In the genomic region with DNA sequence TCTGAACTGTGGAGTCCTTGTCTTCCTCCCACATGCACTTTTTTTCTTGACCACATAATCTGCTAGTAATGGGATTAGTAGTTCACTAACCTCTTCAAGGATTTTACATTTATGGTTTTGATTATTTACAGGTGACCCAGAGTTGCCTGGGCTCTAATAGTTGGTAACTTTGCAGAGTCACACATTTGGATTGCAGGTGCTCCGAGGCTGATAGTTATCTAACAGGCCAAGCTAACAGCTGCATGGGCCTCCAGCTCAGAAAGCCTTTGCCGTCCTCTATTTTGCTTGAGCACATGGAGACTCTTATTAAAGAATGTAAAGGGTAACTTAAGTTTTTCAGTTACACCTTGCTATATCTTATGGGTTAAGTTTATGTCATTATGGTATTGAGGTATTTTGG, we compare ENCODE assay signal across 19 cellular contexts.
DNase-seq lines count a peak whose midpoint lies in the region; ATAC-seq lines count a peak whose summit lies in the region.
"Had no signal": no experiment of that assay in that cellular context is flagged by ENCODE, and none has a peak within 500 bp of the region (broad histone marks: within the 10 kb centered on the region; RNA-seq: fewer than 3 reads in every experiment).

No MANE protein-coding gene starts in this region.

- H3K9me3 ChIP-seq in Karpas-422 (ENCODE audit: low read length) = no peaks in the 10 kb centered on the region
- no peaks in the 10 kb centered on the region for H3K9me3 ChIP-seq in trophoblast cell (ENCODE audit: insufficient read depth, low read depth, low read length)
- H3K9me3 ChIP-seq: A549; BLaER1 treated with 17β-estradiol and CSF1 and Interleukin-3, amounts not matched to agents 10 nM and 100 nM; Caco-2 had no signal

- H2AFZ ChIP-seq in Karpas-422 (ENCODE audit: low read length) (no peak overlapping the region), trophoblast cell (ENCODE audit: insufficient read depth, low read length, poor library complexity) (no peak overlapping the region)

- H3K36me3 ChIP-seq in Karpas-422 (ENCODE audit: insufficient read depth, low read length) (no peaks in the 10 kb centered on the region; the same call in 1 of the 2 replicates), trophoblast cell (ENCODE audit: control insufficient read depth in 1 of 2, insufficient read depth in 2 of 2, low read length in 2 of 2) (peaks cover 7 to 15% of the 10 kb centered on the region in 2 experiments)

- H3K23ac ChIP-seq in trophoblast cell (ENCODE audit: low read length) = no peak overlapping the region

- no peak overlapping the region for H4K8ac ChIP-seq in trophoblast cell (ENCODE audit: low read depth, low read length)

- H3K4me1 ChIP-seq in Karpas-422 (ENCODE audit: low read length) (peaks cover 12% of the 10 kb centered on the region; the same call in 1 of the 2 replicates), trophoblast cell (ENCODE audit: control insufficient read depth in 1 of 2, insufficient read depth in 2 of 2, low read length in 2 of 2) (peaks cover 14 to 19% of the 10 kb centered on the region in 2 experiments)
- H3K4me1 ChIP-seq: Caco-2 had no signal

- H4K20me1 ChIP-seq in Karpas-422 (ENCODE audit: insufficient read depth, low read depth, low read length) = no peaks in the 10 kb centered on the region

- H3K4me2 ChIP-seq in Karpas-422 (ENCODE audit: low read depth, low read length, poor library complexity, severe bottlenecking) = no peak overlapping the region
- no peak overlapping the region for H3K4me2 ChIP-seq in trophoblast cell (ENCODE audit: low read length)
- H3K4me2 ChIP-seq: A549; BLaER1 treated with 17β-estradiol and CSF1 and Interleukin-3, amounts not matched to agents 10 nM and 100 nM had no signal

- no peak overlapping the region for H4K91ac ChIP-seq in trophoblast cell (ENCODE audit: low read depth, low read length)

- H3K27ac ChIP-seq in Karpas-422 (ENCODE audit: low read length) (no peak overlapping the region), trophoblast cell (ENCODE audit: low read depth, low read length) (no peak overlapping the region)
- H3K27ac ChIP-seq: 22Rv1; A549; BLaER1 treated with 17β-estradiol and CSF1 and Interleukin-3, amounts not matched to agents 10 nM and 100 nM; C4-2B had no signal

- no peak overlapping the region for H2BK12ac ChIP-seq in trophoblast cell (ENCODE audit: low read length)

- H3K79me2 ChIP-seq in Karpas-422 (ENCODE audit: low read length) = no peaks in the 10 kb centered on the region
- H3K79me2 ChIP-seq in trophoblast cell (ENCODE audit: control insufficient read depth, insufficient read depth, low read length, poor library complexity) = no peaks in the 10 kb centered on the region

- no peaks in the 10 kb centered on the region for H3K79me1 ChIP-seq in trophoblast cell (ENCODE audit: low read length)

- DNase-seq in NCI-H82 (lab: John Stamatoyannopoulos, UW) (peak; percentile 64), NCI-H82 treated with DMSO at 0.1 percent for 48 hours (lab: John Stamatoyannopoulos, UW; ENCODE audit: unreplicated experiment) (no peak), Karpas-422 (peak; percentile 33), trophoblast cell (peak; percentile 75 to 84), DMS153 treated with DMSO at 0.1 percent for 48 hours (lab: John Stamatoyannopoulos, UW; ENCODE audit: unreplicated experiment) (no peak)
- DNase-seq: AML-193; Caco-2; Calu3; CD4-positive, alpha-beta T cell; CD8-positive, alpha-beta T cell; DMS 273 treated with DMSO at 0.1 percent for 48 hours; DMS153; DMS79 treated with DMSO at 0.1 percent for 48 hours; GF-D8 had no signal

- H3K18ac ChIP-seq in trophoblast cell (ENCODE audit: low read length) = no peak overlapping the region

- H3K4me3 ChIP-seq in Karpas-422 (ENCODE audit: low read length) (no peak overlapping the region), trophoblast cell (ENCODE audit: low read depth, low read length) (no peak overlapping the region)
- H3K4me3 ChIP-seq: A549; BLaER1 treated with 17β-estradiol and CSF1 and Interleukin-3, amounts not matched to agents 10 nM and 100 nM had no signal

- H3K9me2 ChIP-seq in Karpas-422 (replicated peaks; ENCODE audit: insufficient read depth, low read length) = no peaks in the 10 kb centered on the region

- no peak overlapping the region for H2BK5ac ChIP-seq in trophoblast cell (ENCODE audit: low read depth, low read length, poor library complexity)

- ATAC-seq in HG02642 (IDR thresholded peaks at IDR 0.05; ENCODE audit: poor library complexity, unreplicated experiment) = no peak
- ATAC-seq: A549; CD8-positive, alpha-beta T cell had no signal

- H3K27me3 ChIP-seq in Karpas-422 (ENCODE audit: low read length) (no peaks in the 10 kb centered on the region), trophoblast cell (ENCODE audit: insufficient read depth, low read length) (no peaks in the 10 kb centered on the region)
- H3K27me3 ChIP-seq: BLaER1 treated with 17β-estradiol and CSF1 and Interleukin-3, amounts not matched to agents 10 nM and 100 nM had no signal

- H3K4ac ChIP-seq in trophoblast cell (ENCODE audit: low read depth, low read length) = no peak overlapping the region

- no CpG with 5 or more reads among the region's 2 CpGs for WGBS in trophoblast cell (ENCODE audit: extremely low coverage, insufficient coverage, insufficient read length)

- H3K14ac ChIP-seq in trophoblast cell (ENCODE audit: low read length) = no peak overlapping the region

- no peak overlapping the region for H3K9ac ChIP-seq in Karpas-422 (ENCODE audit: low read length)
- no peak overlapping the region for H3K9ac ChIP-seq in trophoblast cell (ENCODE audit: low read length)
- H3K9ac ChIP-seq: BLaER1 treated with 17β-estradiol and CSF1 and Interleukin-3, amounts not matched to agents 10 nM and 100 nM had no signal

- H2BK120ac ChIP-seq in trophoblast cell (ENCODE audit: insufficient read depth, low read length, poor library complexity) = no peak overlapping the region

- H4K12ac ChIP-seq in trophoblast cell (ENCODE audit: low read depth, low read length) = no peak overlapping the region

- no peak overlapping the region for H2AK5ac ChIP-seq in trophoblast cell (ENCODE audit: low read length)

Comparison
In these comparisons a context has a peak if more than half of its experiments do, and no peak if none do; other contexts are left out.
1. DNase-seq: peak in NCI-H82 (single experiment), Karpas-422 (single experiment) and trophoblast cell (2 of 2); none in NCI-H82 treated with DMSO at 0.1 percent for 48 hours (single experiment) and DMS153 treated with DMSO at 0.1 percent for 48 hours (single experiment).